In genomic region chr3:118228151-118228550, GRCh38 we compare ENCODE assay signal across 29 cellular contexts.
"Had no signal": no experiment of that assay in that cellular context is flagged by ENCODE, and none has a peak within 500 bp of the region (broad histone marks: within the 10 kb centered on the region; RNA-seq: fewer than 3 reads in every experiment).

No MANE protein-coding gene starts in this region.

- H3K27me3 ChIP-seq: adrenal gland, body of pancreas, esophagus muscularis mucosa, gastroesophageal sphincter, heart right ventricle had no signal

- H3K36me3 ChIP-seq: adrenal gland, esophagus muscularis mucosa, gastroesophageal sphincter, heart right ventricle had no signal

- H3K4me3 ChIP-seq: adrenal gland, body of pancreas, coronary artery, dorsolateral prefrontal cortex, esophagus muscularis mucosa, gastroesophageal sphincter, heart right ventricle had no signal

- H3K9me3 ChIP-seq: adrenal gland, body of pancreas, esophagus muscularis mucosa, gastroesophageal sphincter had no signal

- DNase-seq: activated CD4-positive, alpha-beta memory T cell treated with anti-CD3 and anti-CD28 coated beads for 36 hours; activated CD4-positive, alpha-beta T cell treated with anti-CD3 and anti-CD28 coated beads for 36 hours; activated CD4-positive, alpha-beta T cell treated with anti-CD3 and anti-CD28 coated beads, Interleukin-2, amount 10 ng/mL, durations not matched to agents 24 days and 14 days; activated CD4-positive, CD25-positive, alpha-beta regulatory T cell; activated CD4-positive, CD25-positive, alpha-beta regulatory T cell treated with anti-CD3 and anti-CD28 coated beads, Interleukin-2, amount 50 U/mL, for 72 hours; activated CD8-positive, alpha-beta memory T cell treated with anti-CD3 and anti-CD28 coated beads, Interleukin-2, amount 10 ng/mL, durations not matched to agents 7 days and 5 days; activated CD8-positive, alpha-beta memory T cell treated with anti-CD3 and anti-CD28 coated beads, Interleukin-2, amount 50 U/mL, for 4 hours; activated CD8-positive, alpha-beta T cell treated with anti-CD3 and anti-CD28 coated beads, Interleukin-2, amount 10 ng/mL, durations not matched to agents 7 days and 5 days; activated effector memory CD4-positive, alpha-beta T cell treated with anti-CD3 and anti-CD28 coated beads, Interleukin-2, amount 50 U/mL, for 16 hours; activated naive CD4-positive, alpha-beta T cell treated with anti-CD3 and anti-CD28 coated beads for 36 hours; activated naive CD8-positive, alpha-beta T cell treated with anti-CD3 and anti-CD28 coated beads for 36 hours; activated naive CD8-positive, alpha-beta T cell treated with anti-CD3 and anti-CD28 coated beads, Interleukin-2, amount 50 U/mL, for 24 hours; activated T-cell treated with anti-CD3 and anti-CD28 coated beads, Interleukin-2, amount 50 U/mL, for 1 hour; activated T-cell treated with anti-CD3 and anti-CD28 coated beads, Interleukin-2, amount 50 U/mL, for 48 hours; adrenal gland; amygdala; aorta; body of pancreas; dorsolateral prefrontal cortex; effector CD4-positive, alpha-beta T cell; effector memory CD8-positive, alpha-beta T cell; foreskin melanocyte; heart right ventricle; T-helper 1 cell; T-helper 17 cell; T1000 had no signal

- H3K27ac ChIP-seq: adrenal gland, body of pancreas, coronary artery, dorsolateral prefrontal cortex, esophagus muscularis mucosa, gastroesophageal sphincter, heart right ventricle had no signal

- ATAC-seq: activated CD4-positive, alpha-beta T cell treated with anti-CD3 and anti-CD28 coated beads for 36 hours; activated CD8-positive, alpha-beta memory T cell treated with anti-CD3 and anti-CD28 coated beads, Interleukin-2, amount 10 ng/mL, durations not matched to agents 7 days and 5 days; activated CD8-positive, alpha-beta T cell treated with anti-CD3 and anti-CD28 coated beads, Interleukin-2, amount 10 ng/mL, durations not matched to agents 7 days and 5 days; activated naive CD8-positive, alpha-beta T cell treated with anti-CD3 and anti-CD28 coated beads, Interleukin-2, amount 50 U/mL, for 24 hours; body of pancreas; effector memory CD8-positive, alpha-beta T cell; gastroesophageal sphincter; heart right ventricle; T-helper 17 cell had no signal

- H3K4me1 ChIP-seq: adrenal gland, body of pancreas, esophagus muscularis mucosa, gastroesophageal sphincter, heart right ventricle had no signal
